ENCODE assay signal across 8 cellular contexts in the genomic region with DNA sequence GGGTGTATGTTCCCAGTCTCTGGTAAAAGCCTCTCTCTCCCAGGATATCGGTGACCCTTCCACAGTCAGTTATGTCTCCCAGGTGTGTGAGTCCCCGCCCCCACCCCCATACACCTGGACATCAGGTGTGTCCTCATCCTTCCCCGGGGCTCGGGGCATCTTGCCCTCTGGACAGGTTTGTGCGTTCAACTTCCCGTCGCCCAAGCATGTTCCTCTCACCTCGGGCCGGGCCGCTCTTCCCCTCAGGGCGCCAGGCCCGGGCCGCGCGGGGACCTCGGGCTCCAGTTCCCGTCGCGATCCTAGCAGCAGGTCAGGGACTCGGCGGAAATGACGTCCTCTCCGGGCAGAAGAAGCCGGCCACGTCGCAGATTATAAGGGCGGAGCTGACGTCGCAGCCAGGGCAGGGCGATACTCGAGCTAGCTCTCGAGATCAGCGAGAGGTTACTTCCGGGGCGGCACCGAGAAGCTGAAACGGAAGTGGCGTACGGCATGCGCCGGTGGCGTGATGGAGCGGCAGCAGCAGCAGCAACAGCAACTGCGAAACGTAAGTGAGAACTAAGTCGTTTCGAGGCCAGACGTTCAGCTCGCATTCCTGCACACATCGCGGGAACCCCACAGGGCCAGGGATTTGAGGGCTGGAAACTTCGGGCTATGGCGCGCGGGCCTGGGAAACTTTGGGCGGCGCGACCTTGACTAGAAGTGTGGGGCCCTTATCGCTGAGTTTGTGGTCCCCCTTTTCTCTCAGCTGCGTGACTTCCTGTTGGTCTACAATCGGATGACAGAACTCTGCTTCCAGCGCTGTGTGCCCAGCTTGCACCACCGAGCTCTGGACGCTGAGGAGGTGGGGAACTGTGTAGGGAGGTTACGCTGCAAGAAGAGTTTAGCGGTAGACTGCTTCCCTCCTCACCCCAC. TPM values are rescaled to one million over a fixed set of nuclear protein-coding genes. Genes with fewer than 3 reads are reported as not detected.
DNase-seq lines count a peak whose midpoint lies in the region; FAIRE-seq and TF ChIP-seq lines count a peak whose summit lies in the region.

A gene with protein sequence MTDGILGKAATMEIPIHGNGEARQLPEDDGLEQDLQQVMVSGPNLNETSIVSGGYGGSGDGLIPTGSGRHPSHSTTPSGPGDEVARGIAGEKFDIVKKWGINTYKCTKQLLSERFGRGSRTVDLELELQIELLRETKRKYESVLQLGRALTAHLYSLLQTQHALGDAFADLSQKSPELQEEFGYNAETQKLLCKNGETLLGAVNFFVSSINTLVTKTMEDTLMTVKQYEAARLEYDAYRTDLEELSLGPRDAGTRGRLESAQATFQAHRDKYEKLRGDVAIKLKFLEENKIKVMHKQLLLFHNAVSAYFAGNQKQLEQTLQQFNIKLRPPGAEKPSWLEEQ (minus strand): TSS at position 320 of the 912 bp plus-strand sequence. CDS start 910 bp downstream, outside the sequence.
A gene with protein sequence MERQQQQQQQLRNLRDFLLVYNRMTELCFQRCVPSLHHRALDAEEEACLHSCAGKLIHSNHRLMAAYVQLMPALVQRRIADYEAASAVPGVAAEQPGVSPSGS (plus strand): TSS at position 490 of the 912 bp plus-strand sequence. CDS start 16 bp downstream, at position 506.

- DNase-seq in GM03348 (ENCODE audit: low spot score) (peak; percentile 98), HFF-Myc (ENCODE audit: extremely low read depth, low read depth) (peak; percentile 91), NAMALWA (ENCODE audit: low spot score) (peak; percentile 98), SK-N-DZ (ENCODE audit: low spot score) (peak; percentile 97), frontal cortex (ENCODE audit: low spot score in 2 of 2) (peak; percentile 92 to 99), neuronal stem cell (ENCODE audit: low spot score) (peak; percentile 93)
- DNase-seq in activated naive CD4-positive, alpha-beta T cell treated with anti-CD3 and anti-CD28 coated beads for 36 hours, result peak; percentile 99

- H2BK12ac ChIP-seq in neuronal stem cell (ENCODE audit: low read length), result peak within 1 kb of the TSS; percentile 33

- peak within 1 kb of the TSS; percentile 96 for H3K9ac ChIP-seq in neuronal stem cell (ENCODE audit: low read depth, low read length, poor library complexity)

- no peak within 1 kb of the TSS for H3K14ac ChIP-seq in neuronal stem cell (ENCODE audit: low read length)

- no peaks in the 10 kb centered on the region for H3K9me3 ChIP-seq in neuronal stem cell (replicated peaks in 1 of 2; ENCODE audit: control insufficient read depth in 2 of 2, insufficient read depth in 1 of 2, low read depth in 1 of 2, low read length in 2 of 2)

- no peaks in the 10 kb centered on the region for H3K27me3 Mint-ChIP-seq in activated naive CD4-positive, alpha-beta T cell treated with anti-CD3 and anti-CD28 coated beads for 36 hours (ENCODE audit: low read depth)

- intact Hi-C loops in activated naive CD4-positive, alpha-beta T cell treated with anti-CD3 and anti-CD28 coated beads for 36 hours (cut with micrococcal nuclease), result loop anchor here (1.0 to 5.0 kb wide), 13 partner anchors 42 to 854 kb away; a partner anchor contains a TSS

- H3K4me3 ChIP-seq in HFF-Myc (replicated peaks; ENCODE audit: low read depth, low read length) (peak within 1 kb of the TSS; percentile 87), neuronal stem cell (ENCODE audit: low read length in 2 of 2) (peak within 1 kb of the TSS; percentile 84 to 88)

- peaks cover 38% of the 10 kb centered on the region for H3K4me1 Mint-ChIP-seq in activated naive CD4-positive, alpha-beta T cell treated with anti-CD3 and anti-CD28 coated beads for 36 hours (ENCODE audit: low read depth)

- peak within 1 kb of the TSS; percentile 72 for H2AFZ ChIP-seq in neuronal stem cell (ENCODE audit: low read length)

- no peak within 1 kb of the TSS for H3K4ac ChIP-seq in neuronal stem cell (ENCODE audit: low read length)

- peak within 1 kb of the TSS; percentile 96 for H3K27ac Mint-ChIP-seq in activated naive CD4-positive, alpha-beta T cell treated with anti-CD3 and anti-CD28 coated beads for 36 hours

- peaks cover 27 to 80% of the 10 kb centered on the region in 2 donors for H3K36me3 ChIP-seq in neuronal stem cell (replicated peaks in 1 of 2; ENCODE audit: control insufficient read depth in 2 of 2, insufficient read depth in 2 of 2, low read length in 2 of 2)

- peak within 1 kb of the TSS; percentile 86 for H3K18ac ChIP-seq in neuronal stem cell (ENCODE audit: low read length)

- peak within 1 kb of the TSS; percentile 86 for H3K23ac ChIP-seq in neuronal stem cell (ENCODE audit: low read depth, low read length, poor library complexity)

- WGBS in neuronal stem cell (ENCODE audit: extremely low coverage in 2 of 2, insufficient read length in 2 of 2, insufficient replicate concordance in 1 of 2), 2 donors, result no CpG with 5 or more reads among the region's 66 CpGs

- H3K79me1 ChIP-seq in neuronal stem cell (ENCODE audit: low read depth, low read length), result peaks cover 14% of the 10 kb centered on the region

- peaks cover 5 to 9% of the 10 kb centered on the region in 2 donors for H3K4me1 ChIP-seq in neuronal stem cell (ENCODE audit: control insufficient read depth in 2 of 2, insufficient read depth in 1 of 2, low read depth in 1 of 2, low read length in 2 of 2)

- peak within 1 kb of the TSS; percentile 36 for H2AK5ac ChIP-seq in neuronal stem cell (ENCODE audit: low read depth, low read length)

- peak within 1 kb of the TSS; percentile 96 for H3K4me2 ChIP-seq in neuronal stem cell (ENCODE audit: insufficient read depth, low read length, poor library complexity, severe bottlenecking)

- peaks cover 21% of the 10 kb centered on the region for H3K36me3 Mint-ChIP-seq in activated naive CD4-positive, alpha-beta T cell treated with anti-CD3 and anti-CD28 coated beads for 36 hours (ENCODE audit: low read depth)

- H3K4me3 Mint-ChIP-seq in activated naive CD4-positive, alpha-beta T cell treated with anti-CD3 and anti-CD28 coated beads for 36 hours, result peak within 1 kb of the TSS; percentile 94

- H2BK15ac ChIP-seq in neuronal stem cell (ENCODE audit: low read length), result peak within 1 kb of the TSS; percentile 5

- H2BK120ac ChIP-seq in neuronal stem cell (ENCODE audit: low read depth, low read length), result no peak within 1 kb of the TSS

- no peak within 1 kb of the TSS for H4K8ac ChIP-seq in neuronal stem cell (ENCODE audit: low read depth, low read length)

- CTCF ChIA-PET in activated naive CD4-positive, alpha-beta T cell treated with anti-CD3 and anti-CD28 coated beads for 36 hours (lab: Charles Lee), result interaction anchor here (0.6 to 4.8 kb wide), 9 partner anchors 9 to 266 kb away, joined by 3 to 37 read pairs (median 5); no protein-coding TSS in a partner anchor

- peak within 1 kb of the TSS; percentile 57 for H3K27ac ChIP-seq in neuronal stem cell (replicated peaks; ENCODE audit: low read length)

- H2BK5ac ChIP-seq in neuronal stem cell (ENCODE audit: low read length), result peak within 1 kb of the TSS; percentile 82

- TF ChIP-seq CTCF in HFF-Myc (IDR thresholded peaks at IDR 0.05; ENCODE audit: low read depth, low read length, missing control alignments), result no peak
- TF ChIP-seq CTCF in subcutaneous adipose tissue (IDR thresholded peaks at IDR 0.05; ENCODE audit: low read depth), result no peak

- no peaks in the 10 kb centered on the region for H3K27me3 ChIP-seq in neuronal stem cell (ENCODE audit: control insufficient read depth in 3 of 3, insufficient read depth in 3 of 3, low read depth in 1 of 3, low read length in 3 of 3)

- H4K91ac ChIP-seq in neuronal stem cell (ENCODE audit: low read depth, low read length, poor library complexity), result no peak within 1 kb of the TSS

- peak; percentile 65 for FAIRE-seq in frontal cortex (lab: Jason Lieb, UNC)

- no peaks in the 10 kb centered on the region for H3K9me3 Mint-ChIP-seq in activated naive CD4-positive, alpha-beta T cell treated with anti-CD3 and anti-CD28 coated beads for 36 hours

RNA-seq across cellular contexts. Expression of the first gene that starts in this region (rescaled TPM):
- 53.2 and 57.3 TPM in 2 replicates for polyA plus RNA-seq in SK-N-DZ (2014; cell fraction: cytosol; rRNA removed)
- 117 and 126 TPM in 2 replicates for polyA plus RNA-seq in SK-N-DZ (2014; cell fraction: nucleus; rRNA removed)
- 10 to 100 TPM; 33.5 to 37.9 TPM for total RNA-seq in activated naive CD4-positive, alpha-beta T cell treated with anti-CD3 and anti-CD28 coated beads for 36 hours
- total RNA-seq in frontal cortex, result 25.3 TPM
- 29.5 TPM for polyA plus RNA-seq in neuronal stem cell (2013, experiment 1 of 2)
- polyA plus RNA-seq in neuronal stem cell (2013, experiment 2 of 2), result 27.5 TPM
- 10 to 100 TPM; 34.2 to 50.7 (median 38.4) TPM for total RNA-seq in subcutaneous adipose tissue

RNA-seq across cellular contexts. Expression of the second gene that starts in this region (rescaled TPM):
- polyA plus RNA-seq in SK-N-DZ (2014; cell fraction: cytosol; rRNA removed), result 36.1 and 40.7 TPM in 2 replicates
- 35.2 and 39.5 TPM in 2 replicates for polyA plus RNA-seq in SK-N-DZ (2014; cell fraction: nucleus; rRNA removed)
- 10 to 100 TPM; 35.1 to 41.7 TPM for total RNA-seq in activated naive CD4-positive, alpha-beta T cell treated with anti-CD3 and anti-CD28 coated beads for 36 hours
- total RNA-seq in frontal cortex (21.2 TPM), subcutaneous adipose tissue (10 to 100 TPM; 28.2 to 37.4 (median 32.8) TPM)
- polyA plus RNA-seq in neuronal stem cell (2013, experiment 1 of 2), result 33.0 TPM
- polyA plus RNA-seq in neuronal stem cell (2013, experiment 2 of 2), result 33.9 TPM

Comparison
In these comparisons a context has a peak if more than half of its experiments do, and no peak if none do; other contexts are left out.
1. Peak in every context shown above with its lines: DNase-seq, H3K4me3 ChIP-seq and H3K27ac ChIP-seq.